Comparison of ENCODE assay signal across 7 cellular contexts in the genomic region with DNA sequence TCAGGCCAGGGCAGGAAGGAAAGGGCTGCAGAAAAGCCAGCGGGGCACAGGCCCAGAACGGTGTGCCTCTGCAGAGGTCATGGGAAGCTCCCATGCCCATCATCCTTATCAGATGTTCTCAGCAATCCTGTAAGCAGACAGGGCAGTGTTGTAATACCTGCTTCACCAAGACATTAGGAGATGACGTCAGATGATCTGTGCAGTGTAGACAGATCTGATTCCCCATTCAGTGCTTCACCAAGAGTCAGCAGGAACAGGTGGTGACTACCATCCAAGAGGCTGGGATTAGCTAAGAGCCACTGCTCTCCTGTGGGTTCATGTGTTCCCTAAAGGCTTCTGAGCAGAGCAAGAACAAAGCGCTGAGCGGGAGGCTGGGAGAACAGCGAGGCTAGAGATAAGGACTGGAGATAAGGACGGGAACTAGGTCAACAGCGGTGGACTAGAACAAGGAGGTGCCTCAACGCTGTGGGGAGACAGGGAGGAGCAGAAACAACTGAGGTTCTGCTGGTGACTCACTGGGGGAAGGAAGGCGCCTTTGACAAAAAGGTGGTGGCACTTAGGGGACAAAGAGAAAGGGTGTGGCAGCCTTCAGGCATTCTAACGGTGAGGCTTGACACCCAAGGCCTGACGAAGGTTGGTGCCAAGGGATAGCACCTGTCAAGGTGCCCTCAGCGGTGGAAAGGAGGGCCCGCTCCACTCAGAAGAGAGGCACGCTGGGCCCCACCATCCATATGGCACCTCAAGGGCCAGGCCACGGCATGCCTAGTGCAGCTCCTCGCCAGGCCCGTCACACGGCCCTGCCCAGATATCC. TPM values are rescaled to one million over a fixed set of nuclear protein-coding genes. Genes with fewer than 3 reads are reported as not detected.
DNase-seq lines count a peak whose midpoint lies in the region; FAIRE-seq and TF ChIP-seq lines count a peak whose summit lies in the region.

No MANE protein-coding gene starts in this region.

- H3K27ac ChIP-seq in endothelial cell of umbilical vein (ENCODE audit: insufficient read depth, low read depth, low read length): peak overlapping the region; percentile 39

- H3K79me2 ChIP-seq in endothelial cell of umbilical vein (ENCODE audit: control insufficient read depth, insufficient read depth, low read length): peaks cover 88% of the 10 kb centered on the region

- POLR2A ChIA-PET in activated CD4-positive, alpha-beta memory T cell treated with anti-CD3 and anti-CD28 coated beads, Interleukin-2, amount 10 ng/mL, durations not matched to agents 7 days and 5 days (lab: Charles Lee): interaction anchor here (0.6 to 5.4 kb wide), 12 partner anchors 9 to 473 kb away, joined by 3 to 94 read pairs (median 6); a partner anchor contains a TSS
- POLR2A ChIA-PET in endothelial cell of umbilical vein (lab: Charles Lee): interaction anchor here (0.7 to 2.0 kb wide), 3 partner anchors 13 to 31 kb away, joined by 3 to 9 read pairs (median 7); a partner anchor contains a TSS

- H3K4me3 ChIP-seq in endothelial cell of umbilical vein (replicated peaks in 1 of 3; ENCODE audit: insufficient read depth in 1 of 3, low read depth in 1 of 3, low read length in 3 of 3) (no peak overlapping the region), MG63 (no peak overlapping the region)

- H3K27ac Mint-ChIP-seq in activated CD4-positive, alpha-beta memory T cell treated with anti-CD3 and anti-CD28 coated beads, Interleukin-2, amount 10 ng/mL, durations not matched to agents 7 days and 5 days: peak overlapping the region; percentile 98

- peaks cover 43% of the 10 kb centered on the region for H3K36me3 Mint-ChIP-seq in activated CD4-positive, alpha-beta memory T cell treated with anti-CD3 and anti-CD28 coated beads, Interleukin-2, amount 10 ng/mL, durations not matched to agents 7 days and 5 days (ENCODE audit: low read depth)

- peak overlapping the region; percentile 18 for H3K4me2 ChIP-seq in endothelial cell of umbilical vein (ENCODE audit: insufficient read depth, low read length)

- H3K9me1 ChIP-seq in endothelial cell of umbilical vein (replicated peaks; ENCODE audit: control insufficient read depth, extremely low read depth, insufficient read depth, low read length): no peaks in the 10 kb centered on the region

- intact Hi-C loops in endothelial cell of umbilical vein (cut with micrococcal nuclease): loop anchor here (1.0 kb wide), 2 partner anchors 12 to 31 kb away; a partner anchor contains a TSS
- intact Hi-C loops in posterior vena cava (cut with DNase I): no loop called here

- BruUV-seq in endothelial cell of umbilical vein (replicated peaks; lab: Mats Ljungman, UMichigan): no TSS peak

- no peaks in the 10 kb centered on the region for H3K9me3 ChIP-seq in endothelial cell of umbilical vein (replicated peaks; ENCODE audit: control insufficient read depth, insufficient read depth, low read length)
- no peaks in the 10 kb centered on the region for H3K9me3 ChIP-seq in MG63

- H3K27me3 Mint-ChIP-seq in activated CD4-positive, alpha-beta memory T cell treated with anti-CD3 and anti-CD28 coated beads, Interleukin-2, amount 10 ng/mL, durations not matched to agents 7 days and 5 days: no peaks in the 10 kb centered on the region

- TF ChIP-seq CTCF in endothelial cell of umbilical vein (IDR thresholded peaks at IDR 0.05; ENCODE audit: extremely low read depth in 1 of 2, insufficient read depth in 1 of 2, low read depth in 1 of 2, low read length in 2 of 2): no peak

- no peak for FAIRE-seq in endothelial cell of umbilical vein (lab: Jason Lieb, UNC)

- peak; percentile 12 for DNase-seq in NCI-H2196 treated with DMSO at 0.1 percent for 48 hours (lab: John Stamatoyannopoulos, UW; ENCODE audit: unreplicated experiment)
- peak; percentile 85 for DNase-seq in activated CD4-positive, alpha-beta memory T cell treated with anti-CD3 and anti-CD28 coated beads, Interleukin-2, amount 10 ng/mL, durations not matched to agents 7 days and 5 days
- DNase-seq in endothelial cell of umbilical vein (ENCODE audit: low read depth, low spot score): peak; percentile 58
- peak; percentile 80 for DNase-seq in posterior vena cava (ENCODE audit: low spot score)
- DNase-seq in MG63: no peak
- DNase-seq in iPS-NIHi7 (ENCODE audit: extremely low spot score): no peak
- DNase-seq in NCI-H446 treated with DMSO at 0.1 percent for 48 hours (lab: John Stamatoyannopoulos, UW): no peak

- no peaks in the 10 kb centered on the region for H3K9me3 Mint-ChIP-seq in activated CD4-positive, alpha-beta memory T cell treated with anti-CD3 and anti-CD28 coated beads, Interleukin-2, amount 10 ng/mL, durations not matched to agents 7 days and 5 days

- no peak for TF ChIP-seq POLR2A in endothelial cell of umbilical vein (IDR thresholded peaks at IDR 0.05; ENCODE audit: low read depth, low read length)

- H3K27me3 ChIP-seq in endothelial cell of umbilical vein (ENCODE audit: control insufficient read depth in 2 of 2, insufficient read depth in 2 of 2, low read length in 2 of 2): no peaks in the 10 kb centered on the region
- H3K27me3 ChIP-seq in MG63: no peaks in the 10 kb centered on the region

- no peaks in the 10 kb centered on the region for H3K36me3 ChIP-seq in endothelial cell of umbilical vein (ENCODE audit: control insufficient read depth in 2 of 2, extremely low read depth in 1 of 2, insufficient read depth in 2 of 2, low read length in 2 of 2)
- peaks cover 8% of the 10 kb centered on the region; the same call in 1 of the 2 replicates for H3K36me3 ChIP-seq in MG63

- H2AFZ ChIP-seq in endothelial cell of umbilical vein (ENCODE audit: low read depth, low read length): no peak overlapping the region

- H4K20me1 ChIP-seq in endothelial cell of umbilical vein (replicated peaks; ENCODE audit: control insufficient read depth, extremely low read depth, insufficient read depth, low read length): no peaks in the 10 kb centered on the region

- CTCF ChIA-PET in activated CD4-positive, alpha-beta memory T cell treated with anti-CD3 and anti-CD28 coated beads, Interleukin-2, amount 10 ng/mL, durations not matched to agents 7 days and 5 days (lab: Charles Lee): interaction anchor here (1.2 to 2.7 kb wide), 8 partner anchors 14 to 34 kb away, joined by 3 to 12 read pairs (median 6); a partner anchor contains a TSS
- CTCF ChIA-PET in endothelial cell of umbilical vein (lab: Charles Lee): interaction anchor here (0.8 to 3.0 kb wide), 7 partner anchors 10 to 51 kb away, joined by 3 to 29 read pairs (median 3); a partner anchor contains a TSS

- no peak overlapping the region for H3K9ac ChIP-seq in endothelial cell of umbilical vein (replicated peaks; ENCODE audit: extremely low read depth, insufficient read depth, low read length)

- peaks cover 70% of the 10 kb centered on the region for H3K4me1 ChIP-seq in endothelial cell of umbilical vein (ENCODE audit: control insufficient read depth, extremely low read depth, insufficient read depth, low read length)

- peak overlapping the region; percentile 70 for H3K4me3 Mint-ChIP-seq in activated CD4-positive, alpha-beta memory T cell treated with anti-CD3 and anti-CD28 coated beads, Interleukin-2, amount 10 ng/mL, durations not matched to agents 7 days and 5 days

- dilution Hi-C loops in endothelial cell of umbilical vein (cut with MboI; ENCODE audit: extremely low pct_ligation_motif_present, low sequenced_read_pairs): no loop called here

- peaks cover 82% of the 10 kb centered on the region for H3K4me1 Mint-ChIP-seq in activated CD4-positive, alpha-beta memory T cell treated with anti-CD3 and anti-CD28 coated beads, Interleukin-2, amount 10 ng/mL, durations not matched to agents 7 days and 5 days

TF ChIP-seq in endothelial cell of umbilical vein, 7 proteins besides CTCF, POLR2A, EP300 and RAD21 (continues in another document):
- TF ChIP-seq FOS (IDR thresholded peaks at IDR 0.05; ENCODE audit: borderline replicate concordance, insufficient read depth, low read length) (peak; percentile 8), POLR2AphosphoS5 (IDR thresholded peaks at IDR 0.05; ENCODE audit: insufficient read depth, low read depth, low read length) (no peak), EZH2 (IDR thresholded peaks at IDR 0.05; ENCODE audit: borderline replicate concordance, low read depth, low read length, severe bottlenecking) (no peak), GATA2 (IDR thresholded peaks at IDR 0.05; ENCODE audit: insufficient read depth, insufficient read length, low read depth, low read length) (peak; percentile 95), JUN (IDR thresholded peaks at IDR 0.05; ENCODE audit: borderline replicate concordance, insufficient read depth, insufficient read length, low read depth) (no peak)

RNA-seq across cellular contexts. Expression of a gene that starts 28.4 kb away (rescaled TPM):
- total RNA-seq in activated CD4-positive, alpha-beta memory T cell treated with anti-CD3 and anti-CD28 coated beads, Interleukin-2, amount 10 ng/mL, durations not matched to agents 7 days and 5 days: 10 to 100 TPM; 55.0 to 56.7 TPM
- total RNA-seq in endothelial cell of umbilical vein (45.0 and 50.5 TPM in 2 replicates), posterior vena cava (10 to 100 TPM; 21.5 to 26.0 TPM)
- 31.2 and 35.1 TPM in 2 replicates for polyA plus RNA-seq in endothelial cell of umbilical vein
- 48.1 and 49.0 TPM in 2 replicates for polyA plus RNA-seq in endothelial cell of umbilical vein (2011; cell fraction: cytosol; rRNA removed)
- 58.5 and 62.2 TPM in 2 replicates for polyA plus RNA-seq in endothelial cell of umbilical vein (2011; cell fraction: nucleus; rRNA removed)
- 24.0 and 28.2 TPM in 2 replicates for polyA plus RNA-seq in endothelial cell of umbilical vein (2012)
- polyA minus RNA-seq in endothelial cell of umbilical vein: 64.5 and 73.4 TPM in 2 replicates
- polyA minus RNA-seq in endothelial cell of umbilical vein (2011; cell fraction: cytosol; rRNA and poly(A)+ RNA removed): 13.3 TPM
- 64.2 and 70.6 TPM in 2 replicates for polyA minus RNA-seq in endothelial cell of umbilical vein (2011; cell fraction: nucleus; rRNA and poly(A)+ RNA removed)
- 12.0 and 13.7 TPM in 2 replicates for total RNA-seq in MG63 (2014; rRNA removed; shearing (Covaris generic); ENCODE audit: low replicate concordance)

RNA-seq across cellular contexts. Expression of a gene that starts 31.3 kb away (rescaled TPM):
- total RNA-seq in activated CD4-positive, alpha-beta memory T cell treated with anti-CD3 and anti-CD28 coated beads, Interleukin-2, amount 10 ng/mL, durations not matched to agents 7 days and 5 days: 100 to 1,000 TPM; 254 to 267 TPM
- 84.7 and 90.1 TPM in 2 replicates for total RNA-seq in endothelial cell of umbilical vein
- 48.0 and 51.9 TPM in 2 replicates for polyA plus RNA-seq in endothelial cell of umbilical vein
- 18.2 and 22.1 TPM in 2 replicates for polyA plus RNA-seq in endothelial cell of umbilical vein (2011; cell fraction: cytosol; rRNA removed)
- polyA plus RNA-seq in endothelial cell of umbilical vein (2011; cell fraction: nucleus; rRNA removed): 329 and 436 TPM in 2 replicates
- polyA plus RNA-seq in endothelial cell of umbilical vein (2012): 38.7 and 46.6 TPM in 2 replicates
- polyA minus RNA-seq in endothelial cell of umbilical vein: 38.0 and 60.8 TPM in 2 replicates
- polyA minus RNA-seq in endothelial cell of umbilical vein (2011; cell fraction: cytosol; rRNA and poly(A)+ RNA removed): 8.8 TPM
- polyA minus RNA-seq in endothelial cell of umbilical vein (2011; cell fraction: nucleus; rRNA and poly(A)+ RNA removed): 67.7 and 92.5 TPM in 2 replicates
- 10 to 100 TPM; 26.0 to 33.1 TPM for total RNA-seq in posterior vena cava
- 0.99 and 4.8 TPM in 2 replicates for total RNA-seq in MG63 (2014; rRNA removed; shearing (Covaris generic); ENCODE audit: low replicate concordance)

Comparison
In these comparisons a context has a peak if more than half of its experiments do, and no peak if none do; other contexts are left out.
1. DNase-seq: peak in NCI-H2196 treated with DMSO at 0.1 percent for 48 hours (single experiment), activated CD4-positive, alpha-beta memory T cell treated with anti-CD3 and anti-CD28 coated beads, Interleukin-2, amount 10 ng/mL, durations not matched to agents 7 days and 5 days (single experiment), endothelial cell of umbilical vein (single experiment) and posterior vena cava (single experiment); none in MG63 (single experiment), iPS-NIHi7 (single experiment) and NCI-H446 treated with DMSO at 0.1 percent for 48 hours (single experiment).